In the genomic region with DNA sequence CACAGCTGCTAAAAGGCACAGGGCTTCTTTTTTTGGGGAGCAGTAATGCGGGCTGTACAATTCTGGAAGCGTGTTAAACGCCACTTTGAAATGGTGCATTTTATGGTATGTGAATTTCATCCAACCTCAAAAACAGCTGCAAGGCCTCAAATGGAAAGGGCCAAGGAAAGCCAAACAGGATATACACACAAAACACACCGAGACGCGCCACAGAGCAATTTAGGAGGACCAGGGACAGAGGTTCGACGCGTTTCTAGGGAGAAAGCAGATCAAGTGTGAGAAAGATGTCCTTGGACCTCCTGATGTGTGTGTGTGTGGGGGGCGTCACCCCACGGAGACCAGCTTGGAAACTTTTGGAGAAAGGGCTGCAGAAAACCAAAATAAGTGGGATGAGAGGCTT, we compare ENCODE assay signal across 28 cellular contexts.
"Had no signal": no experiment of that assay in that cellular context is flagged by ENCODE, and none has a peak within 500 bp of the region (broad histone marks: within the 10 kb centered on the region; RNA-seq: fewer than 3 reads in every experiment).

No MANE protein-coding gene starts in this region.

- H3K27ac ChIP-seq: dorsolateral prefrontal cortex, epithelial cell of prostate, esophagus muscularis mucosa, foreskin keratinocyte, hepatocyte, neutrophil, psoas muscle, right lobe of liver, stomach had no signal

- ATAC-seq: foreskin keratinocyte, left cardiac atrium, left ventricle myocardium superior, psoas muscle, right lobe of liver had no signal

- H3K27me3 Mint-ChIP-seq: naive B cell had no signal

- FAIRE-seq: endometrium, kidney, urothelium cell line had no signal

- H3K36me3 ChIP-seq: right lobe of liver had no signal

- H3K4me3 Mint-ChIP-seq: naive B cell had no signal

- H3K27me3 ChIP-seq: dorsolateral prefrontal cortex, esophagus muscularis mucosa, foreskin keratinocyte, hepatocyte, neutrophil, right lobe of liver, spleen, stomach had no signal

- H3K4me3 ChIP-seq: dorsolateral prefrontal cortex, esophagus muscularis mucosa, hepatocyte, lung, psoas muscle, right lobe of liver, spleen, stomach had no signal

- DNase-seq: cortex of kidney; dorsolateral prefrontal cortex; effector CD8-positive, alpha-beta T cell; foreskin keratinocyte; head of caudate nucleus; kidney; left cardiac atrium; left ventricle myocardium superior; mesenchymal stem cell; midbrain; naive B cell; psoas muscle; retina; right lobe of liver; spleen; stimulated activated CD4-positive, alpha-beta T cell treated with anti-CD3 and anti-CD28 coated beads, Interleukin-15, amount 100 ng/mL, for 24 hours; stimulated activated CD4-positive, alpha-beta T cell treated with anti-CD3 and anti-CD28 coated beads, Interleukin-2, amount 100 ng/mL, for 24 hours; stimulated activated CD4-positive, alpha-beta T cell treated with anti-CD3 and anti-CD28 coated beads, Interleukin-4, amount 100 ng/mL, for 4 hours; stimulated activated naive CD4-positive, alpha-beta T cell; stomach; trophoblast cell had no signal

- H3K9me3 ChIP-seq: esophagus muscularis mucosa, neutrophil, psoas muscle, right lobe of liver, spleen, stomach had no signal

- H3K4me1 ChIP-seq: esophagus muscularis mucosa, foreskin keratinocyte, right lobe of liver, stomach had no signal
